In the genomic region with DNA sequence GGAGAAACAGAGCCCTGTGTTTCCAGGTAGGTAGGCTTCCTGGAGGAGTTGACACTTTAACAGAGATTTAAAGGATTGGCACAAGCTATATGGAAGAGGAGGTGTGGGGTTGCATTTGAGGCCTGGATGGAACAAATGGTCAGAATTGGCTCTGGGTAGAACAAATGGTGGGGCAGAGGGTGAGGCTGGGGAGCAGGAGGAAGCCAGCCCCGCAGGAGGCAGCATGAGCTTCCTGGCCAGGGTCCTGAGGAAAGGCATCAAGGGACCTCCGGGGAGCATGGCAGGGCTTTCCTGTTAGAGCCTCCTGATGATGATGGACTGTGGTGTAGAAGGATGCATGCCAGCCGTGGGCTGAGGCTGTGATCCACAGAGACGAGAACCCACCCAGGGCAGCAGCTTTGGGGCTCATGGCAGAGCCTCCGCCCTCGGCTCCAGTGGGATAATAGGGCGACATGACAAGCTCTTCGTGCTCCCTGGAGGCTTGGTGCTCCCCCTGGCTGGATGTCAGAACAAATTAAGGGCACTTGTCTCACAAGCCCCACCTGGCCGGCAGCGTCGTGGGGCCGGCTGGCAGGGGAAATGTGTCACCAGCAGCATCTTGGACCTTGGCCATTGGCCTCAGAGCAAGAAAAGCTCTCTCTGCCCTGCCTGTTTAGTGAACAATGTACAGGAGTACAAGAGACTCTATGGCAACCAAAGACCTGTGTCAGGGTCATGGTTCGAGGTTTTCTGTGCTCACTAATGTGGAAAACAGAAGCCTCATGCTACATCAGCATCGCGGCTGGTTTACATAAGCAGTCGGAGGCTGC, we compare ENCODE assay signal across 1 cellular context.
TF ChIP-seq lines count a peak whose summit lies in the region.

No MANE protein-coding gene starts in this region.

TF ChIP-seq in HepG2, 621 proteins besides CTCF, POLR2A, EP300 and RAD21 (continued from another document and continues in another):
- TF ChIP-seq, protein P1, sequence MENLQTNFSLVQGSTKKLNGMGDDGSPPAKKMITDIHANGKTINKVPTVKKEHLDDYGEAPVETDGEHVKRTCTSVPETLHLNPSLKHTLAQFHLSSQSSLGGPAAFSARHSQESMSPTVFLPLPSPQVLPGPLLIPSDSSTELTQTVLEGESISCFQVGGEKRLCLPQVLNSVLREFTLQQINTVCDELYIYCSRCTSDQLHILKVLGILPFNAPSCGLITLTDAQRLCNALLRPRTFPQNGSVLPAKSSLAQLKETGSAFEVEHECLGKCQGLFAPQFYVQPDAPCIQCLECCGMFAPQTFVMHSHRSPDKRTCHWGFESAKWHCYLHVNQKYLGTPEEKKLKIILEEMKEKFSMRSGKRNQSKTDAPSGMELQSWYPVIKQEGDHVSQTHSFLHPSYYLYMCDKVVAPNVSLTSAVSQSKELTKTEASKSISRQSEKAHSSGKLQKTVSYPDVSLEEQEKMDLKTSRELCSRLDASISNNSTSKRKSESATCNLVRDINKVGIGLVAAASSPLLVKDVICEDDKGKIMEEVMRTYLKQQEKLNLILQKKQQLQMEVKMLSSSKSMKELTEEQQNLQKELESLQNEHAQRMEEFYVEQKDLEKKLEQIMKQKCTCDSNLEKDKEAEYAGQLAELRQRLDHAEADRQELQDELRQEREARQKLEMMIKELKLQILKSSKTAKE (CRISPR knock-in tag; IDR thresholded peaks at IDR 0.05; ENCODE audit: borderline replicate concordance): no peak
- TF ChIP-seq, protein P2, sequence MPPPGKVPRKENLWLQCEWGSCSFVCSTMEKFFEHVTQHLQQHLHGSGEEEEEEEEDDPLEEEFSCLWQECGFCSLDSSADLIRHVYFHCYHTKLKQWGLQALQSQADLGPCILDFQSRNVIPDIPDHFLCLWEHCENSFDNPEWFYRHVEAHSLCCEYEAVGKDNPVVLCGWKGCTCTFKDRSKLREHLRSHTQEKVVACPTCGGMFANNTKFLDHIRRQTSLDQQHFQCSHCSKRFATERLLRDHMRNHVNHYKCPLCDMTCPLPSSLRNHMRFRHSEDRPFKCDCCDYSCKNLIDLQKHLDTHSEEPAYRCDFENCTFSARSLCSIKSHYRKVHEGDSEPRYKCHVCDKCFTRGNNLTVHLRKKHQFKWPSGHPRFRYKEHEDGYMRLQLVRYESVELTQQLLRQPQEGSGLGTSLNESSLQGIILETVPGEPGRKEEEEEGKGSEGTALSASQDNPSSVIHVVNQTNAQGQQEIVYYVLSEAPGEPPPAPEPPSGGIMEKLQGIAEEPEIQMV (CRISPR knock-in tag; IDR thresholded peaks at IDR 0.05; ENCODE audit: low read depth): 0 out of 2 replicates have a peak, but pooled peaks have one; percentile 21
- no peak for TF ChIP-seq NFIC (IDR thresholded peaks at IDR 0.05; ENCODE audit: low read length)
- peak; percentile 46; the same call in 1 of the 2 replicates for TF ChIP-seq ZNF431 (CRISPR knock-in tag; IDR thresholded peaks at IDR 0.05; ENCODE audit: borderline replicate concordance, low read depth)
- TF ChIP-seq, protein P3, sequence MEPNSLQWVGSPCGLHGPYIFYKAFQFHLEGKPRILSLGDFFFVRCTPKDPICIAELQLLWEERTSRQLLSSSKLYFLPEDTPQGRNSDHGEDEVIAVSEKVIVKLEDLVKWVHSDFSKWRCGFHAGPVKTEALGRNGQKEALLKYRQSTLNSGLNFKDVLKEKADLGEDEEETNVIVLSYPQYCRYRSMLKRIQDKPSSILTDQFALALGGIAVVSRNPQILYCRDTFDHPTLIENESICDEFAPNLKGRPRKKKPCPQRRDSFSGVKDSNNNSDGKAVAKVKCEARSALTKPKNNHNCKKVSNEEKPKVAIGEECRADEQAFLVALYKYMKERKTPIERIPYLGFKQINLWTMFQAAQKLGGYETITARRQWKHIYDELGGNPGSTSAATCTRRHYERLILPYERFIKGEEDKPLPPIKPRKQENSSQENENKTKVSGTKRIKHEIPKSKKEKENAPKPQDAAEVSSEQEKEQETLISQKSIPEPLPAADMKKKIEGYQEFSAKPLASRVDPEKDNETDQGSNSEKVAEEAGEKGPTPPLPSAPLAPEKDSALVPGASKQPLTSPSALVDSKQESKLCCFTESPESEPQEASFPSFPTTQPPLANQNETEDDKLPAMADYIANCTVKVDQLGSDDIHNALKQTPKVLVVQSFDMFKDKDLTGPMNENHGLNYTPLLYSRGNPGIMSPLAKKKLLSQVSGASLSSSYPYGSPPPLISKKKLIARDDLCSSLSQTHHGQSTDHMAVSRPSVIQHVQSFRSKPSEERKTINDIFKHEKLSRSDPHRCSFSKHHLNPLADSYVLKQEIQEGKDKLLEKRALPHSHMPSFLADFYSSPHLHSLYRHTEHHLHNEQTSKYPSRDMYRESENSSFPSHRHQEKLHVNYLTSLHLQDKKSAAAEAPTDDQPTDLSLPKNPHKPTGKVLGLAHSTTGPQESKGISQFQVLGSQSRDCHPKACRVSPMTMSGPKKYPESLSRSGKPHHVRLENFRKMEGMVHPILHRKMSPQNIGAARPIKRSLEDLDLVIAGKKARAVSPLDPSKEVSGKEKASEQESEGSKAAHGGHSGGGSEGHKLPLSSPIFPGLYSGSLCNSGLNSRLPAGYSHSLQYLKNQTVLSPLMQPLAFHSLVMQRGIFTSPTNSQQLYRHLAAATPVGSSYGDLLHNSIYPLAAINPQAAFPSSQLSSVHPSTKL (CRISPR knock-in tag; IDR thresholded peaks at IDR 0.05): 0 out of 2 replicates have a peak, but pooled peaks have one; percentile 33
- TF ChIP-seq ZNF883 (CRISPR knock-in tag; IDR thresholded peaks at IDR 0.05; ENCODE audit: not compliant biosample characterization): no peak
- no peak for TF ChIP-seq KLF11 (CRISPR knock-in tag; IDR thresholded peaks at IDR 0.05)
- TF ChIP-seq ZNF460 (CRISPR knock-in tag; IDR thresholded peaks at IDR 0.05; ENCODE audit: borderline replicate concordance): no peak
- no peak for TF ChIP-seq KLF6 (CRISPR knock-in tag; IDR thresholded peaks at IDR 0.05)
- TF ChIP-seq TEAD3 (CRISPR knock-in tag; optimal IDR thresholded peaks at IDR 0.05; ENCODE audit: borderline replicate concordance): peak; percentile 23
- no peak for TF ChIP-seq RARG (CRISPR knock-in tag; IDR thresholded peaks at IDR 0.05; ENCODE audit: low read depth)
- TF ChIP-seq, protein P4, sequence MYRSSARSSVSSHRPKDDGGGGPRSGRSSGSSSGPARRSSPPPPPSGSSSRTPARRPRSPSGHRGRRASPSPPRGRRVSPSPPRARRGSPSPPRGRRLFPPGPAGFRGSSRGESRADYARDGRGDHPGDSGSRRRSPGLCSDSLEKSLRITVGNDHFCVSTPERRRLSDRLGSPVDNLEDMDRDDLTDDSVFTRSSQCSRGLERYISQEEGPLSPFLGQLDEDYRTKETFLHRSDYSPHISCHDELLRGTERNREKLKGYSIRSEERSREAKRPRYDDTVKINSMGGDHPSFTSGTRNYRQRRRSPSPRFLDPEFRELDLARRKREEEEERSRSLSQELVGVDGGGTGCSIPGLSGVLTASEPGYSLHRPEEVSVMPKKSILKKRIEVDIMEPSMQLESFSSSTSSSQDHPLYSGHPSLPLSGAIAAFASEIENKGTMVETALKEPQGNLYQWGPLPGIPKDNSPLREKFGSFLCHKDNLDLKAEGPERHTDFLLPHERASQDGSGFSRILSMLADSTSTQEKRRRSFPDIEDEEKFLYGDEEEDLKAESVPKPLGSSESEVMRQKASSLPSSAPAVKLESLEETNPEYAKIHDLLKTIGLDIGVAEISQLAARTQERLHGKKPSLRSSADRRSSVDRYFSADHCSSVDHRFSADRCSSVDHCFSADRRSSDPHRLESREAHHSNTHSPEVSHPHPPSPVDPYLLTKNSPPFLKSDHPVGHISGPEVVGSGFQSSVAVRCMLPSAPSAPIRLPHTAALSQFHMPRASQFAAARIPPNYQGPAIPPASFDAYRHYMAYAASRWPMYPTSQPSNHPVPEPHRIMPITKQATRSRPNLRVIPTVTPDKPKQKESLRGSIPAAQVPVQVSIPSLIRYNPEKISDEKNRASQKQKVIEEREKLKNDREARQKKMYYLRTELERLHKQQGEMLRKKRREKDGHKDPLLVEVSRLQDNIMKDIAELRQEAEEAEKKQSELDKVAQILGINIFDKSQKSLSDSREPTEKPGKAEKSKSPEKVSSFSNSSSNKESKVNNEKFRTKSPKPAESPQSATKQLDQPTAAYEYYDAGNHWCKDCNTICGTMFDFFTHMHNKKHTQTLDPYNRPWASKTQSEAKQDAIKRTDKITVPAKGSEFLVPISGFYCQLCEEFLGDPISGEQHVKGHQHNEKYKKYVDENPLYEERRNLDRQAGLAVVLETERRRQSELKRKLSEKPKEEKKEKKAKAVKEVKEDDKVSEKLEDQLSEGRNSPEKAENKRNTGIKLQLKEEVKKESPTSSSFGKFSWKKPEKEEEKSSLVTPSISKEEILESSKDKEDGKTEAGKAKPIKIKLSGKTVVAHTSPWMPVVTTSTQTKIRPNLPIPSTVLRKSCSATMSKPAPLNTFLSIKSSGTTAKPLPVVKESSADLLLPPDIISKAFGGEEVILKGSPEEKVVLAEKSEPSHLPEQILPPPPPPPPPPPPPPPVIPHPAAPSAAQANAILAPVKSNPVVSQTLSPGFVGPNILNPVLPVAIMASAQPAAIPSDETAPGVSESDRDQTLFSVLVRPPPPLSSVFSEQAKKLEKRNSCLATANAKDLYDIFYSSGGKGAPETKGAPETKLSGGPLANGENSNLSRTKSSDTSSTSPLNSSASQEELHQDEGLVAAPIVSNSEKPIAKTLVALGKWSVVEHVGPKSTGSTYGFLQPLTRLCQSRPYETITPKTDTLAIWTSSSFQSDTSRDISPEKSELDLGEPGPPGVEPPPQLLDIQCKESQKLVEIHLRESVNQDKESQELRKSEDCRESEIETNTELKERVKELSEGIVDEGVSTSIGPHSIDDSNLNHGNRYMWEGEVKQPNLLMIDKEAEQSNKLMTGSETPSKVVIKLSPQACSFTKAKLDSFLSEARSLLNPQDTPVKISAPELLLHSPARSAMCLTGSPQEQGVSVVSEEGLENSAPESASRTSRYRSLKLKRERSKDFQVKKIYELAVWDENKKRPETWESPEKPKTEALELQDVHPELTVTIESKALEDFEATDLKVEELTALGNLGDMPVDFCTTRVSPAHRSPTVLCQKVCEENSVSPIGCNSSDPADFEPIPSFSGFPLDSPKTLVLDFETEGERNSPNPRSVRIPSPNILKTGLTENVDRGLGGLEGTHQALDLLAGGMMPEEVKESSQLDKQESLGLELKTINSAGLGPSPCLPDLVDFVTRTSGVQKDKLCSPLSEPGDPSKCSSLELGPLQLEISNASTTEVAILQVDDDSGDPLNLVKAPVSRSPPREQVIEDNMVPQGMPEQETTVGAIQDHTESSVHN (CRISPR knock-in tag; IDR thresholded peaks at IDR 0.05): no peak
- TF ChIP-seq ZNF256 (CRISPR knock-in tag; conservative IDR thresholded peaks at IDR 0.05): no peak
- TF ChIP-seq, protein P5, sequence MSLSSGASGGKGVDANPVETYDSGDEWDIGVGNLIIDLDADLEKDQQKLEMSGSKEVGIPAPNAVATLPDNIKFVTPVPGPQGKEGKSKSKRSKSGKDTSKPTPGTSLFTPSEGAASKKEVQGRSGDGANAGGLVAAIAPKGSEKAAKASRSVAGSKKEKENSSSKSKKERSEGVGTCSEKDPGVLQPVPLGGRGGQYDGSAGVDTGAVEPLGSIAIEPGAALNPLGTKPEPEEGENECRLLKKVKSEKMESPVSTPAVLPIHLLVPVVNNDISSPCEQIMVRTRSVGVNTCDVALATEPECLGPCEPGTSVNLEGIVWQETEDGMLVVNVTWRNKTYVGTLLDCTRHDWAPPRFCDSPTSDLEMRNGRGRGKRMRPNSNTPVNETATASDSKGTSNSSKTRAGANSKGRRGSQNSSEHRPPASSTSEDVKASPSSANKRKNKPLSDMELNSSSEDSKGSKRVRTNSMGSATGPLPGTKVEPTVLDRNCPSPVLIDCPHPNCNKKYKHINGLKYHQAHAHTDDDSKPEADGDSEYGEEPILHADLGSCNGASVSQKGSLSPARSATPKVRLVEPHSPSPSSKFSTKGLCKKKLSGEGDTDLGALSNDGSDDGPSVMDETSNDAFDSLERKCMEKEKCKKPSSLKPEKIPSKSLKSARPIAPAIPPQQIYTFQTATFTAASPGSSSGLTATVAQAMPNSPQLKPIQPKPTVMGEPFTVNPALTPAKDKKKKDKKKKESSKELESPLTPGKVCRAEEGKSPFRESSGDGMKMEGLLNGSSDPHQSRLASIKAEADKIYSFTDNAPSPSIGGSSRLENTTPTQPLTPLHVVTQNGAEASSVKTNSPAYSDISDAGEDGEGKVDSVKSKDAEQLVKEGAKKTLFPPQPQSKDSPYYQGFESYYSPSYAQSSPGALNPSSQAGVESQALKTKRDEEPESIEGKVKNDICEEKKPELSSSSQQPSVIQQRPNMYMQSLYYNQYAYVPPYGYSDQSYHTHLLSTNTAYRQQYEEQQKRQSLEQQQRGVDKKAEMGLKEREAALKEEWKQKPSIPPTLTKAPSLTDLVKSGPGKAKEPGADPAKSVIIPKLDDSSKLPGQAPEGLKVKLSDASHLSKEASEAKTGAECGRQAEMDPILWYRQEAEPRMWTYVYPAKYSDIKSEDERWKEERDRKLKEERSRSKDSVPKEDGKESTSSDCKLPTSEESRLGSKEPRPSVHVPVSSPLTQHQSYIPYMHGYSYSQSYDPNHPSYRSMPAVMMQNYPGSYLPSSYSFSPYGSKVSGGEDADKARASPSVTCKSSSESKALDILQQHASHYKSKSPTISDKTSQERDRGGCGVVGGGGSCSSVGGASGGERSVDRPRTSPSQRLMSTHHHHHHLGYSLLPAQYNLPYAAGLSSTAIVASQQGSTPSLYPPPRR (CRISPR knock-in tag; IDR thresholded peaks at IDR 0.05; ENCODE audit: borderline replicate concordance): no peak
- TF ChIP-seq, protein P6, sequence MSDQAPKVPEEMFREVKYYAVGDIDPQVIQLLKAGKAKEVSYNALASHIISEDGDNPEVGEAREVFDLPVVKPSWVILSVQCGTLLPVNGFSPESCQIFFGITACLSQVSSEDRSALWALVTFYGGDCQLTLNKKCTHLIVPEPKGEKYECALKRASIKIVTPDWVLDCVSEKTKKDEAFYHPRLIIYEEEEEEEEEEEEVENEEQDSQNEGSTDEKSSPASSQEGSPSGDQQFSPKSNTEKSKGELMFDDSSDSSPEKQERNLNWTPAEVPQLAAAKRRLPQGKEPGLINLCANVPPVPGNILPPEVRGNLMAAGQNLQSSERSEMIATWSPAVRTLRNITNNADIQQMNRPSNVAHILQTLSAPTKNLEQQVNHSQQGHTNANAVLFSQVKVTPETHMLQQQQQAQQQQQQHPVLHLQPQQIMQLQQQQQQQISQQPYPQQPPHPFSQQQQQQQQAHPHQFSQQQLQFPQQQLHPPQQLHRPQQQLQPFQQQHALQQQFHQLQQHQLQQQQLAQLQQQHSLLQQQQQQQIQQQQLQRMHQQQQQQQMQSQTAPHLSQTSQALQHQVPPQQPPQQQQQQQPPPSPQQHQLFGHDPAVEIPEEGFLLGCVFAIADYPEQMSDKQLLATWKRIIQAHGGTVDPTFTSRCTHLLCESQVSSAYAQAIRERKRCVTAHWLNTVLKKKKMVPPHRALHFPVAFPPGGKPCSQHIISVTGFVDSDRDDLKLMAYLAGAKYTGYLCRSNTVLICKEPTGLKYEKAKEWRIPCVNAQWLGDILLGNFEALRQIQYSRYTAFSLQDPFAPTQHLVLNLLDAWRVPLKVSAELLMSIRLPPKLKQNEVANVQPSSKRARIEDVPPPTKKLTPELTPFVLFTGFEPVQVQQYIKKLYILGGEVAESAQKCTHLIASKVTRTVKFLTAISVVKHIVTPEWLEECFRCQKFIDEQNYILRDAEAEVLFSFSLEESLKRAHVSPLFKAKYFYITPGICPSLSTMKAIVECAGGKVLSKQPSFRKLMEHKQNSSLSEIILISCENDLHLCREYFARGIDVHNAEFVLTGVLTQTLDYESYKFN (CRISPR knock-in tag; conservative IDR thresholded peaks at IDR 0.05): peak; percentile 50
- peak; percentile 78 for TF ChIP-seq HNF4A (CRISPR knock-in tag; IDR thresholded peaks at IDR 0.05)
- TF ChIP-seq, protein P7, sequence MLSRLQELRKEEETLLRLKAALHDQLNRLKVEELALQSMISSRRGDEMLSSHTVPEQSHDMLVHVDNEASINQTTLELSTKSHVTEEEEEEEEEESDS (CRISPR knock-in tag; IDR thresholded peaks at IDR 0.05; ENCODE audit: borderline replicate concordance): no peak
- TF ChIP-seq MIER3 (CRISPR knock-in tag; IDR thresholded peaks at IDR 0.05; ENCODE audit: borderline replicate concordance): no peak
- TF ChIP-seq ZNF746 (CRISPR knock-in tag; IDR thresholded peaks at IDR 0.05): no peak
- no peak for TF ChIP-seq CC2D1A (CRISPR knock-in tag; IDR thresholded peaks at IDR 0.05)
- TF ChIP-seq CEBPB (IDR thresholded peaks at IDR 0.05; ENCODE audit: borderline replicate concordance, low read depth, low read length): no peak
- TF ChIP-seq PHB2 (IDR thresholded peaks at IDR 0.05; ENCODE audit: partially characterized antibody): no peak
- TF ChIP-seq MYC (CRISPR knock-in tag; IDR thresholded peaks at IDR 0.05; ENCODE audit: borderline replicate concordance): no peak
